21 cellular contexts compared by ENCODE assay signal in the genomic region with DNA sequence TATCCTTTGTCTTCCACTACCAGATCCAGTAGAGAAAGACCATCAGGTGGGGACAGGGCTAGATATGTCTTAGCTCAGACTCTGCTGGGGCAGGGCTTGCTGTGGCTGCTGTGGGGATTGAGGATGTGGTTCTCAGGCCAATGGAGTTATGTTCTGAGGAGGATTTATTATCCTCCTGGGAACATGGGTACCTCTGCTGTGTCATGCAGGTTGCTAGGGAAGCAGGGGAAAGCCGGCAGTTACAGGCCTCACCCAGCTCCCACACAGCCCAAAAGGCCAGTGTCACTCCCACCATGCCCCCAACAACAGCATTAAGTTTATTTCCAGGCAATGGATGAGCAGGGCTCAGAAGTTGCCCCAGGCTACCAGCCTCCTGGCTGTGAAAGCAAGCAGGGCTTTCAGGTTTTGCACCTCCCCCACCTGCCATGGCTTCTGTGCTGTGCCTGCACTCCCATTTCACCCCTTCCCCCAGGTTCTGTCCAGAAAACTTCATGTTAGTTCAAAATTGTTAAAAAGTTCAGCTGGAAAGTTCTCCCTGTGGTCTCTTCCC.
A peak's percentile ranks its signal among the peaks of the same experiment; 100 is the strongest.
DNase-seq lines count a peak whose midpoint lies in the region; ATAC-seq and TF ChIP-seq lines count a peak whose summit lies in the region.
"Had no signal": no experiment of that assay in that cellular context is flagged by ENCODE, and none has a peak within 500 bp of the region (broad histone marks: within the 10 kb centered on the region; RNA-seq: fewer than 3 reads in every experiment).

No MANE protein-coding gene starts in this region.

- peak overlapping the region; percentile 45 for H2AFZ ChIP-seq in SU-DHL-6 (ENCODE audit: low read depth, low read length, severe bottlenecking)

- H3K79me2 ChIP-seq in SU-DHL-6 (ENCODE audit: insufficient read depth, low read length): no peaks in the 10 kb centered on the region

- no peaks in the 10 kb centered on the region for H3K4me1 ChIP-seq in tibial artery
- H3K4me1 ChIP-seq: A549 had no signal

- H4K20me1 ChIP-seq in SU-DHL-6 (ENCODE audit: low read depth, low read length): no peaks in the 10 kb centered on the region

- intact Hi-C loops in tibial artery (cut with DNase I; ENCODE audit: low total_unique reads): no loop called here

- H3K9ac ChIP-seq in SU-DHL-6 (ENCODE audit: low read length): no peak overlapping the region

- H3K4me1 Mint-ChIP-seq in nephron: peaks cover 8% of the 10 kb centered on the region
- no peaks in the 10 kb centered on the region for H3K4me1 Mint-ChIP-seq in stimulated activated effector memory CD8-positive, alpha-beta T cell treated with anti-CD3 and anti-CD28 coated beads, Interleukin-12 subunit alpha, Interleukin-12 subunit beta, amount 100 ng/mL, for 72 hours
- H3K4me1 Mint-ChIP-seq: B cell; CD4-positive, CD25-positive, alpha-beta regulatory T cell had no signal

- no peak overlapping the region for H3K4me3 Mint-ChIP-seq in nephron
- no peak overlapping the region for H3K4me3 Mint-ChIP-seq in stimulated activated effector memory CD8-positive, alpha-beta T cell treated with anti-CD3 and anti-CD28 coated beads, Interleukin-12 subunit alpha, Interleukin-12 subunit beta, amount 100 ng/mL, for 72 hours
- H3K4me3 Mint-ChIP-seq: B cell; CD4-positive, CD25-positive, alpha-beta regulatory T cell; H9 had no signal

- H3K4me3 ChIP-seq in SU-DHL-6 (ENCODE audit: insufficient read depth, low read length, poor library complexity, severe bottlenecking) (no peak overlapping the region), tibial artery (no peak overlapping the region)
- H3K4me3 ChIP-seq: A549, SK-N-MC had no signal

- H3K27me3 Mint-ChIP-seq in nephron (ENCODE audit: low read depth): no peaks in the 10 kb centered on the region
- H3K27me3 Mint-ChIP-seq: B cell; CD4-positive, CD25-positive, alpha-beta regulatory T cell had no signal

- H3K9me2 ChIP-seq in SU-DHL-6 (replicated peaks; ENCODE audit: insufficient read depth, low read length): no peaks in the 10 kb centered on the region

- no peaks in the 10 kb centered on the region for H3K27me3 ChIP-seq in SU-DHL-6 (ENCODE audit: low read length)
- no peaks in the 10 kb centered on the region for H3K27me3 ChIP-seq in tibial artery

- TF ChIP-seq CTCF in SU-DHL-6 (IDR thresholded peaks at IDR 0.05; ENCODE audit: insufficient read depth, low read length, poor library complexity, severe bottlenecking): no peak
- TF ChIP-seq CTCF in nephron (IDR thresholded peaks at IDR 0.05; ENCODE audit: unreplicated experiment in 3 of 3): no peak
- no peak for TF ChIP-seq CTCF in tibial artery (IDR thresholded peaks at IDR 0.05)

- peaks cover 15% of the 10 kb centered on the region for H3K9me3 Mint-ChIP-seq in nephron
- peaks cover 6% of the 10 kb centered on the region for H3K9me3 Mint-ChIP-seq in stimulated activated effector memory CD8-positive, alpha-beta T cell treated with anti-CD3 and anti-CD28 coated beads, Interleukin-12 subunit alpha, Interleukin-12 subunit beta, amount 100 ng/mL, for 72 hours

- ATAC-seq in stimulated activated effector memory CD8-positive, alpha-beta T cell treated with anti-CD3 and anti-CD28 coated beads, Interleukin-12 subunit alpha, Interleukin-12 subunit beta, amount 100 ng/mL, for 72 hours: peak; percentile 31
- ATAC-seq in HG02938 (IDR thresholded peaks at IDR 0.05; ENCODE audit: unreplicated experiment): no peak
- ATAC-seq: A549 had no signal

- H3K4me2 ChIP-seq in SU-DHL-6 (ENCODE audit: low read depth, low read length, poor library complexity, severe bottlenecking): no peak overlapping the region
- H3K4me2 ChIP-seq: A549 had no signal

- peak overlapping the region in 2 of 3 experiments; percentile 27 to 33 for H3K27ac Mint-ChIP-seq in nephron
- H3K27ac Mint-ChIP-seq in stimulated activated effector memory CD8-positive, alpha-beta T cell treated with anti-CD3 and anti-CD28 coated beads, Interleukin-12 subunit alpha, Interleukin-12 subunit beta, amount 100 ng/mL, for 72 hours: no peak overlapping the region
- H3K27ac Mint-ChIP-seq: B cell; CD4-positive, CD25-positive, alpha-beta regulatory T cell; H9 had no signal

- H3F3A ChIP-seq in SU-DHL-6 (ENCODE audit: insufficient read depth): no peaks in the 10 kb centered on the region

- H3K36me3 ChIP-seq in SU-DHL-6 (ENCODE audit: low read length) (no peaks in the 10 kb centered on the region), tibial artery (no peaks in the 10 kb centered on the region)

- H3K36me3 Mint-ChIP-seq in nephron (ENCODE audit: low read depth): no peaks in the 10 kb centered on the region
- no peaks in the 10 kb centered on the region for H3K36me3 Mint-ChIP-seq in stimulated activated effector memory CD8-positive, alpha-beta T cell treated with anti-CD3 and anti-CD28 coated beads, Interleukin-12 subunit alpha, Interleukin-12 subunit beta, amount 100 ng/mL, for 72 hours
- H3K36me3 Mint-ChIP-seq: CD4-positive, CD25-positive, alpha-beta regulatory T cell had no signal

- H3K9me3 ChIP-seq in SU-DHL-6 (ENCODE audit: insufficient read depth, low read length): no peaks in the 10 kb centered on the region
- H3K9me3 ChIP-seq in tibial artery: no peaks in the 10 kb centered on the region
- H3K9me3 ChIP-seq: A549 had no signal

- DNase-seq in H4 (ENCODE audit: low spot score): peak; percentile 14
- DNase-seq in stimulated activated effector memory CD8-positive, alpha-beta T cell treated with anti-CD3 and anti-CD28 coated beads, Interleukin-12 subunit alpha, Interleukin-12 subunit beta, amount 100 ng/mL, for 72 hours (ENCODE audit: low spot score in 2 of 2): no peak
- no peak for DNase-seq in tibial artery
- DNase-seq in NCI-H2081 treated with DMSO at 0.1 percent for 48 hours (lab: John Stamatoyannopoulos, UW): no peak
- DNase-seq: CD4-positive, CD25-positive, alpha-beta regulatory T cell; EL; H9; KG1; NCI-H1105 treated with DMSO at 0.1 percent for 48 hours; NCI-H2029 treated with DMSO at 0.1 percent for 48 hours; NCI-H446; NCI-H774; NK-92 treated with Interleukin-12 subunit alpha and Interleukin-12 subunit beta, amount 100 ng/mL, for 24 hours; SHP77 treated with DMSO at 0.1 percent for 48 hours had no signal

- H3K27ac ChIP-seq in SU-DHL-6 (ENCODE audit: low read depth, low read length): no peak overlapping the region
- no peak overlapping the region for H3K27ac ChIP-seq in tibial artery
- H3K27ac ChIP-seq: A549, RWPE1, SK-N-MC had no signal
